In genomic region chr1:35656863-35657232, GRCh38 we compare ENCODE assay signal across 25 cellular contexts.
"Had no signal": no experiment of that assay in that cellular context is flagged by ENCODE, and none has a peak within 500 bp of the region (broad histone marks: within the 10 kb centered on the region; RNA-seq: fewer than 3 reads in every experiment).

No MANE protein-coding gene starts in this region.

- DNase-seq: activated CD4-positive, alpha-beta memory T cell treated with anti-CD3 and anti-CD28 coated beads for 36 hours; activated CD4-positive, alpha-beta T cell treated with anti-CD3 and anti-CD28 coated beads, Interleukin-2, amount 10 ng/mL, durations not matched to agents 7 days and 5 days; activated CD4-positive, CD25-positive, alpha-beta regulatory T cell; activated CD8-positive, alpha-beta memory T cell treated with anti-CD3 and anti-CD28 coated beads for 24 hours; activated naive CD4-positive, alpha-beta T cell treated with anti-CD3 and anti-CD28 coated beads, Interleukin-2, amount 50 U/mL, for 16 hours; activated naive CD8-positive, alpha-beta T cell treated with anti-CD3 and anti-CD28 coated beads, Interleukin-2, amount 10 ng/mL, durations not matched to agents 7 days and 5 days; adrenal gland; anterior cingulate cortex; caudate nucleus; MV-4-11; NCI-H1105; NCI-H1436; NCI-H1694 treated with DMSO at 0.1 percent for 48 hours; NCI-H2029 treated with DMSO at 0.1 percent for 48 hours; NCI-H345; NCI-H510A treated with DMSO at 0.1 percent for 48 hours; NCI-H69; NK-92 treated with Interleukin-12 subunit alpha and Interleukin-12 subunit beta, amount 100 ng/mL, for 24 hours; OCI-M1; SIG-M5; T-helper 17 cell; T-helper 9 cell had no signal

- ATAC-seq: T-helper 17 cell had no signal

- H3K9me3 ChIP-seq: adrenal gland, MG63 had no signal

- H3K4me3 ChIP-seq: adrenal gland, MG63 had no signal

- H3K27ac ChIP-seq: adrenal gland, KMS-11, VCaP had no signal

- H3K27me3 ChIP-seq: adrenal gland, MG63 had no signal
